Comparison of ENCODE assay signal across 5 cellular contexts in the genomic region with DNA sequence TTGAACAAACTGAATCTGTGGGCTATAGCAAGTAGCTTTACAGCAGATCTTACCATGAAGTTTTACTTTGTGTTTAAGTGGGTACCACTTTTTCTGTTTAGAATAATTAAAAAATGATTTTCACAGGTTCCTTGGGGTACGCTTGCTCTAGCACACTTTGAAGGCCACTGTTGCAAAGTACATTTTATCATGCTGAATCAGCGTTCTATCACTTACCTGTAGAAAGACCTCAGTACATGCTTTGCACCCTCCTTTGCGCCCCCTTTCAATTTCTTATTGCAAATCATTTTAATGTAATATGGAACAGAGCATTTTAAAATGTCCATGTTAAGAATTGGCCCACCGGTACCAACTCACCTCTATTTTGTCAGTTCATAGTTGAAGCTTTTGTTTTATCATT.
TF ChIP-seq lines count a peak whose summit lies in the region.

No MANE protein-coding gene starts in this region.

TF ChIP-seq in A549, 52 proteins besides CTCF, POLR2A, EP300 and RAD21:
- TF ChIP-seq MAFK (IDR thresholded peaks at IDR 0.05; ENCODE audit: partially characterized antibody), result peak; percentile 69
TF ChIP-seq in A549: peak in this region for 1; not testable (repeated sequence) for 51.

TF ChIP-seq in IMR-90, 13 proteins besides CTCF, POLR2A, EP300 and RAD21:
- TF ChIP-seq MAFK (IDR thresholded peaks at IDR 0.05; ENCODE audit: low read depth, low read length), result peak; percentile 52

TF ChIP-seq in K562, 482 proteins besides CTCF, POLR2A, EP300 and RAD21:
- peak; percentile 31 for TF ChIP-seq MAFG (tag; conservative IDR thresholded peaks at IDR 0.05)
- TF ChIP-seq ZNF316 (IDR thresholded peaks at IDR 0.05), result peak; percentile 64
- 0 out of 2 replicates have a peak, but pooled peaks have one; percentile 41 for TF ChIP-seq C11orf30 (IDR thresholded peaks at IDR 0.05; ENCODE audit: low read depth)

TF ChIP-seq in H1, 55 proteins besides CTCF, POLR2A, EP300 and RAD21:
- TF ChIP-seq MAFK (IDR thresholded peaks at IDR 0.05; ENCODE audit: low read depth, low read length), result peak; percentile 60

TF ChIP-seq in HepG2, 621 proteins besides CTCF, POLR2A, EP300 and RAD21:
- TF ChIP-seq MAFK (conservative IDR thresholded peaks at IDR 0.05 in 1 of 2, IDR thresholded peaks at IDR 0.05 in 1 of 2; ENCODE audit: low read length in 2 of 2) (peak; percentile 51 to 83; a peak in 3 of 4 replicates), MAFF (IDR thresholded peaks at IDR 0.05; ENCODE audit: low read depth, low read length) (peak; percentile 64)
